In genomic region chr18:75752864-75753263, GRCh38 we compare ENCODE assay signal across 17 cellular contexts.
"Had no signal": no experiment of that assay in that cellular context is flagged by ENCODE, and none has a peak within 500 bp of the region (broad histone marks: within the 10 kb centered on the region; RNA-seq: fewer than 3 reads in every experiment).

No MANE protein-coding gene starts in this region.

- DNase-seq: activated CD4-positive, alpha-beta T cell treated with anti-CD3 and anti-CD28 coated beads for 36 hours; activated CD4-positive, alpha-beta T cell treated with anti-CD3 and anti-CD28 coated beads, Interleukin-2, amount 50 U/mL, for 48 hours; activated gamma-delta T cell treated with Interleukin-2 at 50 U/mL for 16 hours; adrenal gland; effector CD8-positive, alpha-beta T cell; nucleus accumbens; sigmoid colon; spleen; stimulated activated CD4-positive, alpha-beta T cell treated with anti-CD3 and anti-CD28 coated beads, Interleukin-4, amount 100 ng/mL, for 4 hours; stimulated activated naive CD4-positive, alpha-beta T cell; tibial artery had no signal

- H3K4me1 ChIP-seq: adrenal gland, spleen had no signal

- H3K9me3 Mint-ChIP-seq: activated naive CD4-positive, alpha-beta T cell treated with anti-CD3 and anti-CD28 coated beads, Interleukin-2, amount 50 U/mL, for 72 hours; activated T-helper 1 cell treated with anti-CD3 and anti-CD28 coated beads, Interleukin-12 subunit alpha, Interleukin-12 subunit beta, Interleukin-2, Interleukin-4 antibody, amounts not matched to agents 30 ng/mL and 10 ng/mL and 1 ng/mL, durations not matched to agents 14 hours and 24 hours and 36 hours; dendritic cell treated with granulocyte-macrophage colony-stimulating factor and Interleukin-4, amounts not matched to agents 40 ng/mL and 50 ng/mL, for 4 days; natural killer cell treated with Interleukin-12 subunit alpha and Interleukin-12 subunit beta and Interleukin-15 and Interleukin-18, amount 100 ng/mL, for 72 hours; T-helper 2 cell treated with Interferon-gamma antibody and Interleukin-4, amounts not matched to agents 5 μg/mL and 100 μg/mL, for 36 hours had no signal

- H3K27ac Mint-ChIP-seq: activated CD4-positive, alpha-beta T cell treated with anti-CD3 and anti-CD28 coated beads for 36 hours; activated naive CD4-positive, alpha-beta T cell treated with anti-CD3 and anti-CD28 coated beads, Interleukin-2, amount 50 U/mL, for 72 hours; activated T-helper 1 cell treated with anti-CD3 and anti-CD28 coated beads, Interleukin-12 subunit alpha, Interleukin-12 subunit beta, Interleukin-2, Interleukin-4 antibody, amounts not matched to agents 30 ng/mL and 10 ng/mL and 1 ng/mL, durations not matched to agents 14 hours and 24 hours and 36 hours; dendritic cell treated with granulocyte-macrophage colony-stimulating factor and Interleukin-4, amounts not matched to agents 40 ng/mL and 50 ng/mL, for 4 days; natural killer cell treated with Interleukin-12 subunit alpha and Interleukin-12 subunit beta and Interleukin-15 and Interleukin-18, amount 100 ng/mL, for 72 hours; T-helper 2 cell treated with Interferon-gamma antibody and Interleukin-4, amounts not matched to agents 5 μg/mL and 100 μg/mL, for 36 hours had no signal

- ATAC-seq: activated CD4-positive, alpha-beta T cell treated with anti-CD3 and anti-CD28 coated beads for 36 hours; activated naive CD4-positive, alpha-beta T cell treated with anti-CD3 and anti-CD28 coated beads, Interleukin-2, amount 50 U/mL, for 72 hours; esophagus mucosa had no signal

- H3K9me3 ChIP-seq: adrenal gland, sigmoid colon, spleen, tibial artery had no signal

- H3K27me3 ChIP-seq: adrenal gland, sigmoid colon, spleen, tibial artery had no signal

- H3K27ac ChIP-seq: adrenal gland, sigmoid colon, spleen, tibial artery had no signal

- H3K4me3 ChIP-seq: adrenal gland, sigmoid colon, spleen, tibial artery had no signal

- H3K4me3 Mint-ChIP-seq: activated CD4-positive, alpha-beta T cell treated with anti-CD3 and anti-CD28 coated beads for 36 hours; activated T-helper 1 cell treated with anti-CD3 and anti-CD28 coated beads, Interleukin-12 subunit alpha, Interleukin-12 subunit beta, Interleukin-2, Interleukin-4 antibody, amounts not matched to agents 30 ng/mL and 10 ng/mL and 1 ng/mL, durations not matched to agents 14 hours and 24 hours and 36 hours; dendritic cell treated with granulocyte-macrophage colony-stimulating factor and Interleukin-4, amounts not matched to agents 40 ng/mL and 50 ng/mL, for 4 days; natural killer cell treated with Interleukin-12 subunit alpha and Interleukin-12 subunit beta and Interleukin-15 and Interleukin-18, amount 100 ng/mL, for 72 hours; T-helper 2 cell treated with Interferon-gamma antibody and Interleukin-4, amounts not matched to agents 5 μg/mL and 100 μg/mL, for 36 hours had no signal

- H3K27me3 Mint-ChIP-seq: dendritic cell treated with granulocyte-macrophage colony-stimulating factor and Interleukin-4, amounts not matched to agents 40 ng/mL and 50 ng/mL, for 4 days had no signal

- H3K4me1 Mint-ChIP-seq: activated CD4-positive, alpha-beta T cell treated with anti-CD3 and anti-CD28 coated beads for 36 hours had no signal

- H3K36me3 ChIP-seq: adrenal gland, sigmoid colon, spleen, tibial artery had no signal

- H3K36me3 Mint-ChIP-seq: activated naive CD4-positive, alpha-beta T cell treated with anti-CD3 and anti-CD28 coated beads, Interleukin-2, amount 50 U/mL, for 72 hours; natural killer cell treated with Interleukin-12 subunit alpha and Interleukin-12 subunit beta and Interleukin-15 and Interleukin-18, amount 100 ng/mL, for 72 hours had no signal
